ENCODE assay signal across 12 cellular contexts in the genomic region with DNA sequence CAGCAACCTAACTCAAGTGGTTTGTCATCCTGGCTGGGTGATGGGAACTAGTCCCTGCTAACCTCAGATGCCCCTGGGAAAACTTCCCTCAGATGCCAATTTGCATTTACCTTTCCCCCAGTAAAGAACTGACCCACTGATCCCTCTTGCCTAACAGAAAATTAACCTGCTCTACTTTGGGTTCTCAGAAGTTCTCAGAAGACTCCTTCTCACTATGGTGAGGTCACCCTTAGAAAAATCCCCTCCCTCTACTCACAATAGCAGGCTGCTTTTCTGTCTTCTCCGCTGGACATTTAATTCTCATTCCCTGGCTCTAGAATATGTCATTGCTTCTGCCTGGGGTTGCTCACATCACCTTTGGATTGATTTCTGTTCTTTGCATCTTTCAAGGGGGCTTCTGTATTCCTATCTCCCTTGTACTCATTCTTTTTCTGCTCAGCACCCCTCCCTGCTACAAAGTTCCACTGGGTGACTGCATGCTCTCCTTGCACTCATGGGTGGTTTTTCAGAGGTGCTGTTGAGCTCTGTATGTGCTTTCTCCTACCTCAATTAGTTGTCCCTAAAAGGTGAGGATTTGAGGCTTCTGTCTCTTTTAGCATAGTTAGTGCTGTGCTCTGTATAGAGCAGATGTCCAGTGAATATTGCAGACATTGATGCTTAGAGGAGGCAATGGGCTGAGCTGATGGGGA. TPM values are rescaled to one million over a fixed set of nuclear protein-coding genes. Genes with fewer than 3 reads are reported as not detected.
DNase-seq lines count a peak whose midpoint lies in the region; ATAC-seq, FAIRE-seq and TF ChIP-seq lines count a peak whose summit lies in the region.
"Had no signal": no experiment of that assay in that cellular context is flagged by ENCODE, and none has a peak within 500 bp of the region (broad histone marks: within the 10 kb centered on the region; RNA-seq: fewer than 3 reads in every experiment).

No MANE protein-coding gene starts in this region.

- no peak overlapping the region for H3K27ac ChIP-seq in effector memory CD4-positive, alpha-beta T cell (ENCODE audit: insufficient read depth, low read length, poor library complexity, severe bottlenecking)

- no peak overlapping the region for H3K4me3 Mint-ChIP-seq in immature natural killer cell
- no peak overlapping the region for H3K4me3 Mint-ChIP-seq in MCF 10A (ENCODE audit: unreplicated experiment)

- peaks cover 0 to 6% of the 10 kb centered on the region in 2 donors for H3K4me1 Mint-ChIP-seq in immature natural killer cell
- no peaks in the 10 kb centered on the region for H3K4me1 Mint-ChIP-seq in MCF 10A (ENCODE audit: insufficient read depth, unreplicated experiment)

- H3K36me3 Mint-ChIP-seq in immature natural killer cell (no peaks in the 10 kb centered on the region), MCF 10A (ENCODE audit: insufficient read depth, unreplicated experiment) (no peaks in the 10 kb centered on the region)
- H3K36me3 Mint-ChIP-seq: naive B cell had no signal

- H3K27me3 ChIP-seq in effector memory CD4-positive, alpha-beta T cell (replicated peaks; ENCODE audit: control insufficient read depth, insufficient read depth, low read length, poor library complexity, severe bottlenecking), result no peaks in the 10 kb centered on the region
- H3K27me3 ChIP-seq: breast epithelium had no signal

- DNase-seq in GM12891 (ENCODE audit: insufficient read length, low spot score) (no peak), GM19239 (ENCODE audit: insufficient read length, low spot score) (no peak), left ventricle myocardium superior (no peak), immature natural killer cell (no peak), RPMI8226 (no peak), MCF 10A (ENCODE audit: unreplicated experiment) (no peak)
- no peak for DNase-seq in effector memory CD4-positive, alpha-beta T cell
- DNase-seq: MV-4-11, naive B cell had no signal

- CTCF ChIA-PET in MCF 10A (lab: Yijun Ruan, JAX), result interaction anchor here (0.6 kb wide), 1 partner anchor 82 kb away, joined by 3 read pairs; no protein-coding TSS in a partner anchor

- H3K9me3 ChIP-seq in effector memory CD4-positive, alpha-beta T cell (ENCODE audit: control insufficient read depth, low read length), result no peaks in the 10 kb centered on the region
- H3K9me3 ChIP-seq: breast epithelium had no signal

- no peak; the same call in 1 of the 2 replicates for TF ChIP-seq POLR2A in GM12891 (IDR thresholded peaks at IDR 0.05; ENCODE audit: low read depth, low read length)

- H3K27ac Mint-ChIP-seq in immature natural killer cell (no peak overlapping the region), MCF 10A (ENCODE audit: low read depth, unreplicated experiment) (no peak overlapping the region)

- intact Hi-C loops in left ventricle myocardium superior (cut with micrococcal nuclease), result no loop called here
- intact Hi-C loops in MCF 10A (cut with micrococcal nuclease), result no loop called here

- ATAC-seq in HG02938 (IDR thresholded peaks at IDR 0.05; ENCODE audit: unreplicated experiment), result peak; percentile 46
- ATAC-seq in left ventricle myocardium superior, result peak; percentile 33

- FAIRE-seq in GM12891 (lab: Jason Lieb, UNC), result peak; percentile 82
- FAIRE-seq in GM19239 (lab: Jason Lieb, UNC), result peak; percentile 96
- FAIRE-seq: frontal cortex had no signal

- no peaks in the 10 kb centered on the region for H3K27me3 Mint-ChIP-seq in immature natural killer cell (ENCODE audit: low read depth in 3 of 3)
- H3K27me3 Mint-ChIP-seq in MCF 10A (ENCODE audit: insufficient read depth, unreplicated experiment), result no peaks in the 10 kb centered on the region
- H3K27me3 Mint-ChIP-seq: naive B cell had no signal

- H3K9me3 Mint-ChIP-seq in immature natural killer cell (peaks cover 0 to 1% (median 0%) of the 10 kb centered on the region in 6 donors), MCF 10A (ENCODE audit: unreplicated experiment) (no peaks in the 10 kb centered on the region)
- H3K9me3 Mint-ChIP-seq: naive B cell had no signal

- TF ChIP-seq CTCF in MCF 10A (IDR thresholded peaks at IDR 0.05; ENCODE audit: unreplicated experiment), result no peak

- no peak overlapping the region for H3K4me3 ChIP-seq in effector memory CD4-positive, alpha-beta T cell (ENCODE audit: insufficient read depth, low read depth, low read length, poor library complexity, severe bottlenecking)
- H3K4me3 ChIP-seq: breast epithelium had no signal

- peaks cover 3% of the 10 kb centered on the region for H3K4me1 ChIP-seq in effector memory CD4-positive, alpha-beta T cell (ENCODE audit: control insufficient read depth, insufficient read depth, low read length, poor library complexity, severe bottlenecking)
- H3K4me1 ChIP-seq: breast epithelium had no signal

- no TSS peak for BruUV-seq in MCF 10A (replicated peaks; lab: Mats Ljungman, UMichigan)

- no peaks in the 10 kb centered on the region for H3K36me3 ChIP-seq in effector memory CD4-positive, alpha-beta T cell (ENCODE audit: control insufficient read depth, insufficient read depth, low read length)
- H3K36me3 ChIP-seq: breast epithelium had no signal

- POLR2A ChIA-PET in MCF 10A (lab: Yijun Ruan, JAX), result no interaction called here

TF ChIP-seq in GM12891, 5 proteins besides CTCF, POLR2A, EP300 and RAD21:
- TF ChIP-seq POLR2AphosphoS5 (IDR thresholded peaks at IDR 0.05; ENCODE audit: low read depth, low read length), result no peak
- no peak for TF ChIP-seq TAF1 (IDR thresholded peaks at IDR 0.05; ENCODE audit: low read depth, low read length)
- peak; percentile 94 for TF ChIP-seq POU2F2 (IDR thresholded peaks at IDR 0.05; ENCODE audit: low read depth, low read length)

RNA-seq across cellular contexts. Expression of gene PLA1A, which starts 0.9 kb away (rescaled TPM):
- polyA plus RNA-seq in GM12891 (2012; ENCODE audit: low read depth, missing spikeins), result 4.9 TPM
- total RNA-seq in left ventricle myocardium superior, result 1.3 TPM
- not detected for polyA plus RNA-seq in immature natural killer cell
- total RNA-seq in MCF 10A (2022), result not detected in 2 replicates

RNA-seq across cellular contexts. Expression of gene ADPRH, which starts 19.3 kb away (rescaled TPM):
- polyA plus RNA-seq in GM12891 (2012; ENCODE audit: low read depth, missing spikeins), result 18.0 TPM
- 10.3 TPM for total RNA-seq in left ventricle myocardium superior
- polyA plus RNA-seq in immature natural killer cell, result 10 to 100 TPM in 1 of 3 donors, 1 to 10 TPM in 2; 7.5 to 13.9 (median 9.4) TPM
- not detected in 2 replicates for total RNA-seq in MCF 10A (2022)

RNA-seq across cellular contexts. Expression of gene CD80, which starts 39.1 kb away (rescaled TPM):
- polyA plus RNA-seq in GM12891 (2012; ENCODE audit: low read depth, missing spikeins), result 38.7 TPM
- total RNA-seq in left ventricle myocardium superior, result not detected
- not detected for polyA plus RNA-seq in immature natural killer cell
- not detected in 2 replicates for total RNA-seq in MCF 10A (2022)
- total RNA-seq: frontal cortex had no signal

Comparison
In these comparisons a context has a peak if more than half of its experiments do, and no peak if none do; other contexts are left out.
1. RNA of gene ADPRH, which starts 19.3 kb away (total RNA-seq): 10.3 TPM in left ventricle myocardium superior (single experiment); not detected in MCF 10A; every median in the first group is over 10 times any median in the second.